In genomic region chr9:86948153-86948929, GRCh38 we compare ENCODE assay signal across 8 cellular contexts. TPM values are rescaled to one million over a fixed set of nuclear protein-coding genes. Genes with fewer than 3 reads are reported as not detected.
A peak's percentile ranks its signal among the peaks of the same experiment; 100 is the strongest.
DNase-seq lines count a peak whose midpoint lies in the region; ATAC-seq and TF ChIP-seq lines count a peak whose summit lies in the region.

No MANE protein-coding gene starts in this region.

- H3K4me1 ChIP-seq in osteoblast (ENCODE audit: insufficient read depth, low read length) (peaks cover 9% of the 10 kb centered on the region), testis (peaks cover 23% of the 10 kb centered on the region)

- H3K4me2 ChIP-seq in osteoblast (ENCODE audit: insufficient read depth, low read length): peak overlapping the region; percentile 97

- no peak for TF ChIP-seq POLR2A in testis (IDR thresholded peaks at IDR 0.05)

- no peaks in the 10 kb centered on the region for H3K4me1 Mint-ChIP-seq in Calu3 (ENCODE audit: low read depth, unreplicated experiment)
- H3K4me1 Mint-ChIP-seq in activated naive CD4-positive, alpha-beta T cell treated with anti-CD3 and anti-CD28 coated beads, Interleukin-2, amount 50 U/mL, for 24 hours: peaks cover 24% of the 10 kb centered on the region
- peaks cover 20% of the 10 kb centered on the region for H3K4me1 Mint-ChIP-seq in glutamatergic neuron (ENCODE audit: low read depth, unreplicated experiment)

- H2AFZ ChIP-seq in osteoblast (ENCODE audit: low read length): peak overlapping the region; percentile 94

- in situ Hi-C loops in SK-MEL-5 (cut with HindIII; ENCODE audit: low pct_unique_long_range_greater_than_20kb, low sequenced_read_pairs): no loop called here

- H3K36me3 Mint-ChIP-seq in Calu3 (ENCODE audit: insufficient read depth, unreplicated experiment) (peaks cover 15% of the 10 kb centered on the region), glutamatergic neuron (ENCODE audit: unreplicated experiment) (no peaks in the 10 kb centered on the region)
- peaks cover 2% of the 10 kb centered on the region for H3K36me3 Mint-ChIP-seq in activated naive CD4-positive, alpha-beta T cell treated with anti-CD3 and anti-CD28 coated beads, Interleukin-2, amount 50 U/mL, for 24 hours

- intact Hi-C loops in Calu3 (cut with micrococcal nuclease; ENCODE audit: unreplicated experiment) (loop anchor here (5.0 to 10.0 kb wide), 2 partner anchors 314 to 374 kb away; no protein-coding TSS in a partner anchor), testis (cut with DNase I; ENCODE audit: low total_unique reads) (loop anchor here (5.0 kb wide), 1 partner anchor 461 kb away; no protein-coding TSS in a partner anchor)

- DNase-seq in Calu3: peak; percentile 70
- peak; percentile 69 for DNase-seq in HT1080 (ENCODE audit: low read depth)
- DNase-seq in SK-MEL-5 (ENCODE audit: low read depth, low spot score): peak; percentile 82
- peak; percentile 88 for DNase-seq in glutamatergic neuron
- peak; percentile 85 for DNase-seq in osteoblast (ENCODE audit: insufficient read length, low spot score, missing footprints)
- peak; percentile 86 for DNase-seq in testis

- peaks cover 3% of the 10 kb centered on the region for H3K9me3 Mint-ChIP-seq in Calu3 (ENCODE audit: low read depth, unreplicated experiment)
- no peaks in the 10 kb centered on the region for H3K9me3 Mint-ChIP-seq in activated naive CD4-positive, alpha-beta T cell treated with anti-CD3 and anti-CD28 coated beads, Interleukin-2, amount 50 U/mL, for 24 hours
- H3K9me3 Mint-ChIP-seq in glutamatergic neuron (ENCODE audit: unreplicated experiment): peaks cover 14% of the 10 kb centered on the region

- no TSS peak for BruUV-seq in Calu3 (replicated peaks; lab: Mats Ljungman, UMichigan)

- peaks cover 14% of the 10 kb centered on the region for H3K79me2 ChIP-seq in osteoblast (ENCODE audit: insufficient read depth, low read length)

- peak; percentile 59 for TF ChIP-seq CTCF in Calu3 (IDR thresholded peaks at IDR 0.05; ENCODE audit: unreplicated experiment)
- peak; percentile 82 for TF ChIP-seq CTCF in glutamatergic neuron (IDR thresholded peaks at IDR 0.05; ENCODE audit: partially characterized antibody, unreplicated experiment)
- peak; percentile 82 for TF ChIP-seq CTCF in osteoblast (IDR thresholded peaks at IDR 0.05; ENCODE audit: extremely low read depth, low read depth, low read length)
- TF ChIP-seq CTCF in testis (IDR thresholded peaks at IDR 0.05): peak; percentile 71 to 86 (median 78)

- peak; percentile 63 for ATAC-seq in GM21381 (IDR thresholded peaks at IDR 0.05; ENCODE audit: unreplicated experiment)

- peak overlapping the region; percentile 57 for H3K27ac ChIP-seq in osteoblast (ENCODE audit: low read depth, low read length)
- peak overlapping the region; percentile 84 to 89 for H3K27ac ChIP-seq in testis

- H3K27me3 ChIP-seq in osteoblast (ENCODE audit: insufficient read depth, low read length) (peaks cover 7% of the 10 kb centered on the region), testis (no peaks in the 10 kb centered on the region)

- H4K20me1 ChIP-seq in osteoblast (ENCODE audit: insufficient read depth, low read length): peaks cover 5% of the 10 kb centered on the region

- WGBS in testis, 2 donors: 0 to 1% methylated on average over 35 of the region's 35 CpGs

- no peak overlapping the region for H3K27ac Mint-ChIP-seq in Calu3 (ENCODE audit: unreplicated experiment)
- H3K27ac Mint-ChIP-seq in activated naive CD4-positive, alpha-beta T cell treated with anti-CD3 and anti-CD28 coated beads, Interleukin-2, amount 50 U/mL, for 24 hours: no peak overlapping the region
- peak overlapping the region; percentile 93 for H3K27ac Mint-ChIP-seq in glutamatergic neuron (ENCODE audit: unreplicated experiment)

- H3K9me3 ChIP-seq in osteoblast (ENCODE audit: low read depth, low read length): peaks cover 1% of the 10 kb centered on the region
- H3K9me3 ChIP-seq in testis: no peaks in the 10 kb centered on the region

- H3K36me3 ChIP-seq in osteoblast (ENCODE audit: insufficient read depth, low read length) (no peaks in the 10 kb centered on the region), testis (ENCODE audit: low read depth, missing control alignments) (no peaks in the 10 kb centered on the region)

- H3K27me3 Mint-ChIP-seq in Calu3 (ENCODE audit: unreplicated experiment) (peaks cover 53% of the 10 kb centered on the region), glutamatergic neuron (ENCODE audit: unreplicated experiment) (peaks cover 7% of the 10 kb centered on the region)
- H3K27me3 Mint-ChIP-seq in activated naive CD4-positive, alpha-beta T cell treated with anti-CD3 and anti-CD28 coated beads, Interleukin-2, amount 50 U/mL, for 24 hours: peaks cover 16% of the 10 kb centered on the region

- CTCF ChIA-PET in Calu3 (lab: Charles Lee): interaction anchor here (0.5 to 0.8 kb wide), 4 partner anchors 9 to 453 kb away, joined by 3 to 5 read pairs (median 4); no protein-coding TSS in a partner anchor

- H3K4me3 Mint-ChIP-seq in Calu3 (ENCODE audit: low read depth, unreplicated experiment): peak overlapping the region; percentile 69
- peak overlapping the region; percentile 88 for H3K4me3 Mint-ChIP-seq in activated naive CD4-positive, alpha-beta T cell treated with anti-CD3 and anti-CD28 coated beads, Interleukin-2, amount 50 U/mL, for 24 hours
- H3K4me3 Mint-ChIP-seq in glutamatergic neuron (ENCODE audit: unreplicated experiment): peak overlapping the region; percentile 87

- peak overlapping the region; percentile 85 for H3K4me3 ChIP-seq in osteoblast (ENCODE audit: insufficient read depth, low read length)
- H3K4me3 ChIP-seq in testis: peak overlapping the region; percentile 77 to 84

RNA-seq across cellular contexts. Expression of gene GAS1, which starts 1.0 kb away (rescaled TPM):
- total RNA-seq in Calu3 (2022) (0.21 and 0.22 TPM in 2 replicates), glutamatergic neuron (ENCODE audit: unreplicated experiment) (6.1 TPM), osteoblast (107 and 121 TPM in 2 replicates), testis (10 to 100 TPM; 12.9 to 13.9 TPM)
- 0.97 and 1.4 TPM in 2 replicates for total RNA-seq in HT1080 (2014; rRNA removed; shearing (Covaris generic))
- polyA plus RNA-seq in HT1080 (2015; cell fraction: cytosol; rRNA removed): 0.45 and 0.90 TPM in 2 replicates
- polyA plus RNA-seq in HT1080 (2015; cell fraction: nucleus; rRNA removed): 0.17 and 0.37 TPM in 2 replicates
- total RNA-seq in SK-MEL-5 (2014; rRNA removed; shearing (Covaris generic)): 15.9 and 19.6 TPM in 2 replicates
- 22.1 and 22.2 TPM in 2 replicates for polyA plus RNA-seq in SK-MEL-5 (2015; cell fraction: cytosol; rRNA removed)
- polyA plus RNA-seq in SK-MEL-5 (2015; cell fraction: nucleus; rRNA removed): 3.8 and 6.2 TPM in 2 replicates
- polyA plus RNA-seq in testis (ENCODE audit: insufficient read depth, low read depth, low replicate concordance): 25.7 TPM

Comparison
In these comparisons a context has a peak if more than half of its experiments do, and no peak if none do; other contexts are left out.
1. Peak in every context shown above with its lines: DNase-seq, ATAC-seq, H3K4me3 ChIP-seq and H3K27ac ChIP-seq.